ENCODE assay signal across 40 cellular contexts in the genomic region with DNA sequence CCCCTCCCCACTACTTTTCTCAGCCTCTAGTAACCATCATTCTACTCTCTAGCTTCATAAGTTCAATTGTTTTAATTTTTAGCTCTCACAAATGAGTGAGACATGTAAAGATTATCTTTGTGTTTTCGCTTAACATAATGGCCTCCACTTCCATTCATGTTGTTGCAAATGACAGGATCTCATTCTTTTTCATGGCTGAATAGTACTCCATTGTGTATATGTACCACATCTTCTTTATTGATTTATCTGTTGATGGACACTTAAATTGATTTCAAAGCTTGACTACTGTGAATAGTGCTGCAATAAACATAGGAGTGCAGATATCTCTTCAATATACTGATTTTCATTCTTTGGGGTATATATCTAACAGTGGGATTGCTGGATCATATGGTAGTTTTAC.
"Had no signal": no experiment of that assay in that cellular context is flagged by ENCODE, and none has a peak within 500 bp of the region (broad histone marks: within the 10 kb centered on the region; RNA-seq: fewer than 3 reads in every experiment).

No MANE protein-coding gene starts in this region.

- H3K27ac Mint-ChIP-seq: activated naive CD4-positive, alpha-beta T cell treated with anti-CD3 and anti-CD28 coated beads for 36 hours; activated naive CD4-positive, alpha-beta T cell treated with anti-CD3 and anti-CD28 coated beads, Interleukin-2, amount 10 ng/mL, durations not matched to agents 7 days and 5 days; activated naive CD4-positive, alpha-beta T cell treated with anti-CD3 and anti-CD28 coated beads, Interleukin-2, amount 50 U/mL, for 24 hours; activated naive CD4-positive, alpha-beta T cell treated with anti-CD3 and anti-CD28 coated beads, Interleukin-2, amount 50 U/mL, for 72 hours; activated naive CD8-positive, alpha-beta T cell; activated naive CD8-positive, alpha-beta T cell treated with anti-CD3 and anti-CD28 coated beads for 36 hours; activated naive CD8-positive, alpha-beta T cell treated with anti-CD3 and anti-CD28 coated beads, Interleukin-2, amount 10 ng/mL, durations not matched to agents 7 days and 5 days; activated naive CD8-positive, alpha-beta T cell treated with anti-CD3 and anti-CD28 coated beads, Interleukin-2, amount 50 U/mL, for 24 hours; activated T-cell treated with anti-CD3 and anti-CD28 coated beads, Interleukin-2, amount 50 U/mL, for 24 hours; activated T-cell treated with anti-CD3 and anti-CD28 coated beads, Interleukin-2, amount 50 U/mL, for 72 hours; activated T-helper 1 cell treated with anti-CD3 and anti-CD28 coated beads, Interleukin-12 subunit alpha, Interleukin-12 subunit beta, Interleukin-2, Interleukin-4 antibody, amounts not matched to agents 30 ng/mL and 10 ng/mL and 1 ng/mL, durations not matched to agents 14 hours and 24 hours and 36 hours; activated T-helper 17 cell treated with anti-CD3 and anti-CD28 coated beads, Interleukin-2, amount 50 U/mL, for 72 hours; activated T-helper 2 cell treated with anti-CD3 and anti-CD28 coated beads, Interferon-gamma antibody, Interleukin-2, Interleukin-4, amounts not matched to agents 10 μg/mL and 5 μg/mL and 100 μg/mL, durations not matched to agents 14 hours and 24 hours and 36 hours; brain had no signal

- H3K4me1 Mint-ChIP-seq: activated naive CD4-positive, alpha-beta T cell treated with anti-CD3 and anti-CD28 coated beads, Interleukin-2, amount 10 ng/mL, durations not matched to agents 7 days and 5 days; activated naive CD4-positive, alpha-beta T cell treated with anti-CD3 and anti-CD28 coated beads, Interleukin-2, amount 50 U/mL, for 24 hours; activated naive CD8-positive, alpha-beta T cell treated with anti-CD3 and anti-CD28 coated beads for 36 hours; activated naive CD8-positive, alpha-beta T cell treated with anti-CD3 and anti-CD28 coated beads, Interleukin-2, amount 10 ng/mL, durations not matched to agents 7 days and 5 days; activated naive CD8-positive, alpha-beta T cell treated with anti-CD3 and anti-CD28 coated beads, Interleukin-2, amount 50 U/mL, for 24 hours; activated T-helper 17 cell treated with anti-CD3 and anti-CD28 coated beads, Interleukin-2, amount 50 U/mL, for 72 hours; central memory CD8-positive, alpha-beta T cell had no signal

- H3K9me3 Mint-ChIP-seq: activated naive CD4-positive, alpha-beta T cell treated with anti-CD3 and anti-CD28 coated beads for 36 hours; activated naive CD4-positive, alpha-beta T cell treated with anti-CD3 and anti-CD28 coated beads, Interleukin-2, amount 10 ng/mL, durations not matched to agents 7 days and 5 days; activated T-helper 2 cell treated with anti-CD3 and anti-CD28 coated beads, Interferon-gamma antibody, Interleukin-2, Interleukin-4, amounts not matched to agents 10 μg/mL and 5 μg/mL and 100 μg/mL, durations not matched to agents 14 hours and 24 hours and 36 hours; central memory CD8-positive, alpha-beta T cell had no signal

- H3K4me3 ChIP-seq: adrenal gland, ascending aorta, body of pancreas, breast epithelium, cardiac muscle cell had no signal

- H3K27ac ChIP-seq: adrenal gland, ascending aorta, body of pancreas, brain microvascular endothelial cell, breast epithelium, cardiac muscle cell had no signal

- H3K27me3 Mint-ChIP-seq: central memory CD8-positive, alpha-beta T cell had no signal

- H3K36me3 Mint-ChIP-seq: activated naive CD4-positive, alpha-beta T cell treated with anti-CD3 and anti-CD28 coated beads, Interleukin-2, amount 10 ng/mL, durations not matched to agents 7 days and 5 days; activated naive CD4-positive, alpha-beta T cell treated with anti-CD3 and anti-CD28 coated beads, Interleukin-2, amount 50 U/mL, for 24 hours; activated naive CD8-positive, alpha-beta T cell; activated naive CD8-positive, alpha-beta T cell treated with anti-CD3 and anti-CD28 coated beads for 36 hours; activated naive CD8-positive, alpha-beta T cell treated with anti-CD3 and anti-CD28 coated beads, Interleukin-2, amount 10 ng/mL, durations not matched to agents 7 days and 5 days; brain had no signal

- DNase-seq: activated effector memory CD4-positive, alpha-beta T cell treated with anti-CD3 and anti-CD28 coated beads, Interleukin-2, amount 50 U/mL, for 16 hours; activated effector memory CD4-positive, alpha-beta T cell treated with Interleukin-2 at 50 U/mL for 16 hours; activated gamma-delta T cell; activated gamma-delta T cell treated with Interleukin-2 at 50 U/mL for 16 hours; activated naive CD4-positive, alpha-beta T cell; activated naive CD4-positive, alpha-beta T cell treated with anti-CD3 and anti-CD28 coated beads for 36 hours; activated naive CD4-positive, alpha-beta T cell treated with anti-CD3 and anti-CD28 coated beads, Interleukin-2, amount 10 ng/mL, durations not matched to agents 7 days and 5 days; activated naive CD4-positive, alpha-beta T cell treated with anti-CD3 and anti-CD28 coated beads, Interleukin-2, amount 50 U/mL, for 16 hours; activated naive CD4-positive, alpha-beta T cell treated with Interleukin-2 at 50 U/mL for 16 hours; activated naive CD8-positive, alpha-beta T cell treated with anti-CD3 and anti-CD28 coated beads for 36 hours; activated naive CD8-positive, alpha-beta T cell treated with anti-CD3 and anti-CD28 coated beads, Interleukin-2, amount 10 ng/mL, durations not matched to agents 7 days and 5 days; activated naive CD8-positive, alpha-beta T cell treated with anti-CD3 and anti-CD28 coated beads, Interleukin-2, amount 50 U/mL, for 24 hours; activated T-cell treated with anti-CD3 and anti-CD28 coated beads, Interleukin-2, amount 50 U/mL, for 1 hour; activated T-cell treated with anti-CD3 and anti-CD28 coated beads, Interleukin-2, amount 50 U/mL, for 24 hours; activated T-cell treated with anti-CD3 and anti-CD28 coated beads, Interleukin-2, amount 50 U/mL, for 4 hours; activated T-cell treated with anti-CD3 and anti-CD28 coated beads, Interleukin-2, amount 50 U/mL, for 48 hours; activated T-cell treated with anti-CD3 and anti-CD28 coated beads, Interleukin-2, amount 50 U/mL, for 72 hours; adrenal gland; amniotic stem cell; amygdala; anterior cingulate cortex; aorta; body of pancreas; brain microvascular endothelial cell; caudate nucleus; central memory CD4-positive, alpha-beta T cell; cerebellar nuclear complex had no signal

- H3K4me1 ChIP-seq: adrenal gland, ascending aorta, body of pancreas, breast epithelium had no signal

- H3K4me3 Mint-ChIP-seq: activated naive CD4-positive, alpha-beta T cell treated with anti-CD3 and anti-CD28 coated beads for 36 hours; activated naive CD4-positive, alpha-beta T cell treated with anti-CD3 and anti-CD28 coated beads, Interleukin-2, amount 10 ng/mL, durations not matched to agents 7 days and 5 days; activated naive CD4-positive, alpha-beta T cell treated with anti-CD3 and anti-CD28 coated beads, Interleukin-2, amount 50 U/mL, for 24 hours; activated naive CD8-positive, alpha-beta T cell; activated naive CD8-positive, alpha-beta T cell treated with anti-CD3 and anti-CD28 coated beads for 36 hours; activated naive CD8-positive, alpha-beta T cell treated with anti-CD3 and anti-CD28 coated beads, Interleukin-2, amount 10 ng/mL, durations not matched to agents 7 days and 5 days; activated naive CD8-positive, alpha-beta T cell treated with anti-CD3 and anti-CD28 coated beads, Interleukin-2, amount 50 U/mL, for 24 hours; activated T-cell treated with anti-CD3 and anti-CD28 coated beads, Interleukin-2, amount 50 U/mL, for 24 hours; activated T-cell treated with anti-CD3 and anti-CD28 coated beads, Interleukin-2, amount 50 U/mL, for 4 hours; activated T-cell treated with anti-CD3 and anti-CD28 coated beads, Interleukin-2, amount 50 U/mL, for 72 hours; activated T-helper 1 cell treated with anti-CD3 and anti-CD28 coated beads, Interleukin-12 subunit alpha, Interleukin-12 subunit beta, Interleukin-2, Interleukin-4 antibody, amounts not matched to agents 30 ng/mL and 10 ng/mL and 1 ng/mL, durations not matched to agents 14 hours and 24 hours and 36 hours; activated T-helper 17 cell treated with anti-CD3 and anti-CD28 coated beads, Interleukin-2, amount 50 U/mL, for 72 hours; brain; central memory CD8-positive, alpha-beta T cell had no signal

- H3K9me3 ChIP-seq: adrenal gland, ascending aorta, body of pancreas, breast epithelium had no signal

- FAIRE-seq: astrocyte, bronchial epithelial cell had no signal

- H3K36me3 ChIP-seq: adrenal gland, ascending aorta, brain microvascular endothelial cell, breast epithelium, cardiac muscle cell had no signal

- ATAC-seq: activated naive CD4-positive, alpha-beta T cell treated with anti-CD3 and anti-CD28 coated beads, Interleukin-2, amount 50 U/mL, for 72 hours; activated naive CD8-positive, alpha-beta T cell treated with anti-CD3 and anti-CD28 coated beads, Interleukin-2, amount 50 U/mL, for 24 hours; activated T-cell treated with anti-CD3 and anti-CD28 coated beads, Interleukin-2, amount 50 U/mL, for 4 hours; activated T-cell treated with anti-CD3 and anti-CD28 coated beads, Interleukin-2, amount 50 U/mL, for 72 hours; activated T-helper 17 cell treated with anti-CD3 and anti-CD28 coated beads, Interleukin-2, amount 50 U/mL, for 72 hours; body of pancreas had no signal

- H3K27me3 ChIP-seq: adrenal gland, ascending aorta, body of pancreas, brain microvascular endothelial cell, breast epithelium, cardiac muscle cell had no signal
